Comparison of ENCODE assay signal across 1 cellular context in genomic region chr16:53518550-53519416, GRCh38.
TF ChIP-seq lines count a peak whose summit lies in the region.

No MANE protein-coding gene starts in this region.

TF ChIP-seq in IMR-90, 13 proteins besides CTCF, POLR2A, EP300 and RAD21 (continued from another document):
- no peak for TF ChIP-seq MAFK (IDR thresholded peaks at IDR 0.05; ENCODE audit: low read depth, low read length)
- no peak for TF ChIP-seq RFX5 (IDR thresholded peaks at IDR 0.05; ENCODE audit: low read depth, low read length)
- no peak for TF ChIP-seq CEBPB (IDR thresholded peaks at IDR 0.05; ENCODE audit: low read depth, low read length)
